In the genomic region with DNA sequence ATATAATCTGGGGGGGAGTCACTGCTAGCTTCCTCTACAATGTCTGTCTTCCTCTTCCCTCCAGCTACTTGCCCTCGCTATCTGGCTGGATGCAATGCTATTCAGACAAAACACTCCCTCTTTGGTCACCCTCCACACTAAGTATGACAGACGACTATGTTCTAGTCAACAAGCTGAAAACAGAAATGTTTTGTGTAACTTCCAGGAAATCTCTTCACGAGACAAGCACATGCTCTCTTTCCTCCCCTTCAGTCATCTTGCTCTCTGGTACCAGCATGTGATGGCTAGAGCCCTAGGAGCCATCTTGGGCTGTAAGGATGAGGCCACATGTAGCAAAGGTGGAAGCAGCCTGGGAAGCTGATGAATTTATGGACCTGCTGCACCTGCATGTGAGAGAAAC, we compare ENCODE assay signal across 21 cellular contexts.
"Had no signal": no experiment of that assay in that cellular context is flagged by ENCODE, and none has a peak within 500 bp of the region (broad histone marks: within the 10 kb centered on the region; RNA-seq: fewer than 3 reads in every experiment).

No MANE protein-coding gene starts in this region.

- ATAC-seq: left colon; left lung; mucosa of descending colon; naive thymus-derived CD4-positive, alpha-beta T cell; natural killer cell treated with Interleukin-12 subunit alpha and Interleukin-12 subunit beta and Interleukin-15 and Interleukin-18, amount 100 ng/mL, for 72 hours; right lobe of liver; stimulated activated memory B cell treated with anti-CD40 and anti-IgM and Interleukin-4, amounts not matched to agents 10 μg/mL and 1 μg/mL and 100 μg/mL, for 72 hours; stimulated activated naive CD8-positive, alpha-beta T cell treated with anti-CD3 and anti-CD28 coated beads, Interleukin-15, amount 100 ng/mL, for 72 hours had no signal

- FAIRE-seq: islet of Langerhans, kidney had no signal

- DNase-seq: hypothalamus; immature natural killer cell; kidney; left colon; left lung; midbrain; mucosa of descending colon; naive thymus-derived CD4-positive, alpha-beta T cell; ovary; right lobe of liver; stimulated activated CD4-positive, alpha-beta T cell treated with anti-CD3 and anti-CD28 coated beads, Interleukin-1b, Interleukin-23, amount 100 ng/mL, for 48 hours; stimulated activated CD4-positive, alpha-beta T cell treated with anti-CD3 and anti-CD28 coated beads, Interleukin-2, amount 100 ng/mL, for 48 hours; stimulated activated CD4-positive, alpha-beta T cell treated with anti-CD3 and anti-CD28 coated beads, Interleukin-4, amount 100 ng/mL, for 4 hours; stimulated activated CD8-positive, alpha-beta memory T cell treated with anti-CD3 and anti-CD28 coated beads, Interleukin-4, amount 100 ng/mL, for 48 hours; stimulated activated naive CD4-positive, alpha-beta T cell treated with Interleukin-2 at 50 U/mL for 16 hours; stimulated activated naive CD8-positive, alpha-beta T cell treated with anti-CD3 and anti-CD28 coated beads, Interleukin-15, amount 100 ng/mL, for 72 hours; substantia nigra; uterus had no signal
